Comparison of ENCODE assay signal across 2 cellular contexts in genomic region chr7:135509589-135509838, GRCh38.
TF ChIP-seq lines count a peak whose summit lies in the region.

No MANE protein-coding gene starts in this region.

TF ChIP-seq in GM12878, 131 proteins besides CTCF, POLR2A, EP300 and RAD21 (continued from another document):
- TF ChIP-seq DPF2 (IDR thresholded peaks at IDR 0.05) = 0 out of 2 replicates have a peak, but pooled peaks have one; percentile 15

TF ChIP-seq in liver, 16 proteins besides CTCF, POLR2A, EP300 and RAD21 (continued from another document):
- TF ChIP-seq YY1 (IDR thresholded peaks at IDR 0.05) (no peak), ZBTB33 (IDR thresholded peaks at IDR 0.05) (no peak), JUND (IDR thresholded peaks at IDR 0.05) (no peak), GABPA (IDR thresholded peaks at IDR 0.05 in 1 of 2, conservative IDR thresholded peaks at IDR 0.05 in 1 of 2) (no peak), EGR1 (IDR thresholded peaks at IDR 0.05; ENCODE audit: low read depth in 2 of 2) (no peak), FOXA1 (IDR thresholded peaks at IDR 0.05) (no peak), NR2F2 (IDR thresholded peaks at IDR 0.05) (no peak), RXRA (IDR thresholded peaks at IDR 0.05) (no peak), HNF4A (conservative IDR thresholded peaks at IDR 0.05) (no peak), ATF3 (IDR thresholded peaks at IDR 0.05) (no peak), FOXA2 (IDR thresholded peaks at IDR 0.05) (no peak), REST (IDR thresholded peaks at IDR 0.05) (no peak), MAX (IDR thresholded peaks at IDR 0.05) (no peak)
